Comparison of ENCODE assay signal across 8 cellular contexts in genomic region chr14:23550827-23551265, GRCh38. TPM values are rescaled to one million over a fixed set of nuclear protein-coding genes. Genes with fewer than 3 reads are reported as not detected.
DNase-seq lines count a peak whose midpoint lies in the region; ATAC-seq and TF ChIP-seq lines count a peak whose summit lies in the region.

No MANE protein-coding gene starts in this region.

- H4K20me1 ChIP-seq in DOHH2 (ENCODE audit: control insufficient read depth, insufficient read depth, low read depth, low read length) (no peaks in the 10 kb centered on the region), OCI-LY7 (ENCODE audit: insufficient read depth, low read length) (no peaks in the 10 kb centered on the region; the same call in 1 of the 2 replicates)

- H3K27ac ChIP-seq in DOHH2 (ENCODE audit: low read depth, low read length): no peak overlapping the region
- no peak overlapping the region for H3K27ac ChIP-seq in OCI-LY7 (ENCODE audit: low read depth, low read length, poor library complexity, severe bottlenecking)
- no peak overlapping the region for H3K27ac ChIP-seq in trophoblast cell (ENCODE audit: low read depth, low read length)

- H3K4me3 ChIP-seq in DOHH2 (ENCODE audit: low read length) (peak overlapping the region; percentile 84), OCI-LY7 (ENCODE audit: low read depth, low read length, poor library complexity, severe bottlenecking) (peak overlapping the region; percentile 80), fibroblast of pulmonary artery (replicated peaks; ENCODE audit: low read depth, low read length) (peak overlapping the region; percentile 58), trophoblast cell (ENCODE audit: low read depth, low read length) (peak overlapping the region; percentile 76)

- no peak overlapping the region for H3K23ac ChIP-seq in trophoblast cell (ENCODE audit: low read length)

- ATAC-seq in activated CD4-positive, CD25-positive, alpha-beta regulatory T cell treated with anti-CD3 and anti-CD28 coated beads, Interleukin-2, amount 50 U/mL, for 24 hours: no peak
- ATAC-seq in HG02798 (IDR thresholded peaks at IDR 0.05; ENCODE audit: poor library complexity, unreplicated experiment): no peak

- peak overlapping the region; percentile 36 for H3K9ac ChIP-seq in trophoblast cell (ENCODE audit: low read length)

- H3K4me1 ChIP-seq in DOHH2 (ENCODE audit: control insufficient read depth, low read length) (peaks cover 20% of the 10 kb centered on the region), OCI-LY7 (ENCODE audit: insufficient read depth, low read length, poor library complexity, severe bottlenecking) (peaks cover 21% of the 10 kb centered on the region), trophoblast cell (ENCODE audit: control insufficient read depth in 1 of 2, insufficient read depth in 2 of 2, low read length in 2 of 2) (peaks cover 3 to 12% of the 10 kb centered on the region in 2 experiments)

- TF ChIP-seq CTCF in DOHH2 (IDR thresholded peaks at IDR 0.05; ENCODE audit: low read depth, low read length, poor library complexity, severe bottlenecking) (no peak), OCI-LY7 (conservative IDR thresholded peaks at IDR 0.05; ENCODE audit: low read length) (no peak), fibroblast of pulmonary artery (IDR thresholded peaks at IDR 0.05; ENCODE audit: low read length, missing control alignments) (no peak)

- no peaks in the 10 kb centered on the region for H3K9me3 ChIP-seq in DOHH2 (ENCODE audit: control insufficient read depth, insufficient read depth, low read length)
- no peaks in the 10 kb centered on the region for H3K9me3 ChIP-seq in OCI-LY7 (ENCODE audit: low read length)
- H3K9me3 ChIP-seq in trophoblast cell (ENCODE audit: insufficient read depth, low read depth, low read length): no peaks in the 10 kb centered on the region

- H2AFZ ChIP-seq in OCI-LY7 (ENCODE audit: low read length) (peak overlapping the region; percentile 89), trophoblast cell (ENCODE audit: insufficient read depth, low read length, poor library complexity) (peak overlapping the region; percentile 76)

- H4K12ac ChIP-seq in trophoblast cell (ENCODE audit: low read depth, low read length): no peak overlapping the region

- no peak overlapping the region for H3K18ac ChIP-seq in trophoblast cell (ENCODE audit: low read length)

- CTCF ChIA-PET in OCI-LY7 (lab: Charles Lee; ENCODE audit: unreplicated experiment): interaction anchor here (0.6 kb wide), 1 partner anchor 194 kb away, joined by 3 read pairs; no protein-coding TSS in a partner anchor

- H2AK5ac ChIP-seq in trophoblast cell (ENCODE audit: low read length): no peak overlapping the region

- H4K8ac ChIP-seq in trophoblast cell (ENCODE audit: low read depth, low read length): peak overlapping the region; percentile 8

- H3K36me3 ChIP-seq in DOHH2 (ENCODE audit: control insufficient read depth, low read length) (no peaks in the 10 kb centered on the region), OCI-LY7 (ENCODE audit: insufficient read depth, low read length) (no peaks in the 10 kb centered on the region), trophoblast cell (ENCODE audit: control insufficient read depth in 1 of 2, insufficient read depth in 2 of 2, low read length in 2 of 2) (peaks cover 0 to 2% of the 10 kb centered on the region in 2 experiments)

- intact Hi-C loops in OCI-LY7 (cut with micrococcal nuclease; ENCODE audit: unreplicated experiment): loop anchor here (10.0 kb wide), 1 partner anchor 894 kb away; the partner anchor contains the start of gene SDR39U1

- no peaks in the 10 kb centered on the region for H3F3A ChIP-seq in DOHH2 (ENCODE audit: control insufficient read depth, insufficient read depth)

- no peak overlapping the region for H2BK120ac ChIP-seq in trophoblast cell (ENCODE audit: insufficient read depth, low read length, poor library complexity)

- no peak overlapping the region for H3K14ac ChIP-seq in trophoblast cell (ENCODE audit: low read length)

- H3K4me2 ChIP-seq in DOHH2 (ENCODE audit: low read length) (peak overlapping the region; percentile 88), OCI-LY7 (ENCODE audit: low read length) (peak overlapping the region; percentile 99), trophoblast cell (ENCODE audit: low read length) (peak overlapping the region; percentile 89)

- no peak overlapping the region for H2BK5ac ChIP-seq in trophoblast cell (ENCODE audit: low read depth, low read length, poor library complexity)

- H4K91ac ChIP-seq in trophoblast cell (ENCODE audit: low read depth, low read length): peak overlapping the region; percentile 1

- H3K79me2 ChIP-seq in DOHH2 (ENCODE audit: control insufficient read depth, low read length) (no peaks in the 10 kb centered on the region), OCI-LY7 (ENCODE audit: insufficient read depth, low read depth, low read length) (no peaks in the 10 kb centered on the region), trophoblast cell (ENCODE audit: control insufficient read depth, insufficient read depth, low read length, poor library complexity) (peaks cover 4% of the 10 kb centered on the region)

- no peak for DNase-seq in OCI-LY7 (ENCODE audit: low spot score)
- no peak for DNase-seq in fibroblast of pulmonary artery (ENCODE audit: low read depth)
- DNase-seq in trophoblast cell: no peak
- no peak for DNase-seq in SKM-1 (lab: John Stamatoyannopoulos, UW; ENCODE audit: unreplicated experiment)
- no peak for DNase-seq in SKM-1 treated with dmso at 0.1 percent for 144 hours (lab: John Stamatoyannopoulos, UW; ENCODE audit: unreplicated experiment)

- H3K9me2 ChIP-seq in DOHH2 (replicated peaks; ENCODE audit: control insufficient read depth, low read length) (no peaks in the 10 kb centered on the region), OCI-LY7 (ENCODE audit: insufficient read depth, low read length) (no peaks in the 10 kb centered on the region)

- POLR2A ChIA-PET in OCI-LY7 (lab: Charles Lee): no interaction called here

- peaks cover under 1% of the 10 kb centered on the region for H3K79me1 ChIP-seq in trophoblast cell (ENCODE audit: low read length)

- no TSS peak for BruUV-seq in OCI-LY7 (replicated peaks; lab: Mats Ljungman, UMichigan)

- H3K4ac ChIP-seq in trophoblast cell (ENCODE audit: low read depth, low read length): no peak overlapping the region

- H3K27me3 ChIP-seq in DOHH2 (ENCODE audit: control insufficient read depth, low read length): peaks cover 17% of the 10 kb centered on the region
- no peaks in the 10 kb centered on the region for H3K27me3 ChIP-seq in trophoblast cell (ENCODE audit: insufficient read depth, low read length)

- no CpG with 5 or more reads among the region's 36 CpGs for WGBS in trophoblast cell (ENCODE audit: extremely low coverage, insufficient coverage, insufficient read length)

- H2BK12ac ChIP-seq in trophoblast cell (ENCODE audit: low read length): no peak overlapping the region

RNA-seq across cellular contexts. Expression of gene ZFHX2, which starts 0.7 kb away (rescaled TPM):
- 0.60 and 0.62 TPM in 2 replicates for total RNA-seq in OCI-LY7 (2014; rRNA removed; shearing (Covaris generic))
- total RNA-seq in OCI-LY7 (2022): 1.2 and 1.8 TPM in 2 replicates
- polyA plus RNA-seq in trophoblast cell (2013): 1.1 and 1.2 TPM in 2 replicates

RNA-seq across cellular contexts. Expression of gene THTPA, which starts 5.2 kb away (rescaled TPM):
- 20.9 and 28.6 TPM in 2 replicates for total RNA-seq in OCI-LY7 (2014; rRNA removed; shearing (Covaris generic))
- 15.4 and 16.9 TPM in 2 replicates for total RNA-seq in OCI-LY7 (2022)
- 2.4 and 2.5 TPM in 2 replicates for polyA plus RNA-seq in trophoblast cell (2013)

RNA-seq across cellular contexts. Expression of gene AP1G2, which starts 16.7 kb away (rescaled TPM):
- total RNA-seq in OCI-LY7 (2014; rRNA removed; shearing (Covaris generic)): 110 and 129 TPM in 2 replicates
- total RNA-seq in OCI-LY7 (2022): 209 and 235 TPM in 2 replicates
- 91.9 and 92.6 TPM in 2 replicates for polyA plus RNA-seq in trophoblast cell (2013)

RNA-seq across cellular contexts. Expression of gene JPH4, which starts 27.7 kb away (rescaled TPM):
- total RNA-seq in OCI-LY7 (2014; rRNA removed; shearing (Covaris generic)): not detected in 2 replicates
- not detected in 2 replicates for total RNA-seq in OCI-LY7 (2022)
- 0.03 TPM in 1 of 2 replicates, not detected in the other for polyA plus RNA-seq in trophoblast cell (2013)
